23 cellular contexts compared by ENCODE assay signal in the genomic region with DNA sequence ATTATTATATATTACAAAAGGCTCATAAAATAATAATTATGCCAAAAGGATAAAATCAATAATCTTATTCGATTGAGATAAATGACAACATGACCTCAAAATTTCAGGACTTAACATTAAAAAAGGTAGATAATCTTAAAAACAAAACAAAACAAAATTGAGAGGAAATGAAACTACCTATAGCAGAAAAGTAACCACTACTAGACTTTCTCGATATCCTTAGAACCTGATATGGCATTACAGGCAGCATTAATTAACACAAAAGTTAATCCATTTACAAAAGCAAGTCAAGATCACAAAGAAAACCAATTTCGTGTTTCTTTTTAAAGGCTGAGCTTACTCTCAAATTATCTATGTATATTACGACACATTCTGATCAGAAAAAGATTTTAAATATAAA. TPM values are rescaled to one million over a fixed set of nuclear protein-coding genes. Genes with fewer than 3 reads are reported as not detected.
DNase-seq lines count a peak whose midpoint lies in the region; ATAC-seq, FAIRE-seq and TF ChIP-seq lines count a peak whose summit lies in the region.
"Had no signal": no experiment of that assay in that cellular context is flagged by ENCODE, and none has a peak within 500 bp of the region (broad histone marks: within the 10 kb centered on the region; RNA-seq: fewer than 3 reads in every experiment).

No MANE protein-coding gene starts in this region.

- ATAC-seq in GM18508 (IDR thresholded peaks at IDR 0.05; ENCODE audit: insufficient read depth, unreplicated experiment) (peak; percentile 47), GM21526 (IDR thresholded peaks at IDR 0.05; ENCODE audit: low FRiP score, unreplicated experiment) (peak; percentile 52), pancreas (no peak), HG02798 (IDR thresholded peaks at IDR 0.05; ENCODE audit: poor library complexity, unreplicated experiment) (no peak)
- ATAC-seq: A549, Right ventricle myocardium inferior had no signal

- intact Hi-C loops in pancreas (cut with DNase I), result no loop called here

- no peaks in the 10 kb centered on the region for H3K9me3 ChIP-seq in pancreas
- H3K9me3 ChIP-seq: A549 had no signal

- no peaks in the 10 kb centered on the region for H3K27me3 Mint-ChIP-seq in T-helper 2 cell treated with Interferon-gamma antibody and Interleukin-4, amounts not matched to agents 5 μg/mL and 100 μg/mL, for 36 hours (ENCODE audit: low read depth)
- H3K27me3 Mint-ChIP-seq: B cell had no signal

- DNase-seq in NCI-H82 treated with DMSO at 0.1 percent for 48 hours (lab: John Stamatoyannopoulos, UW; ENCODE audit: unreplicated experiment), result peak; percentile 9
- DNase-seq in pancreas, result no peak
- DNase-seq in NCI-H2196 treated with DMSO at 0.1 percent for 48 hours (lab: John Stamatoyannopoulos, UW; ENCODE audit: unreplicated experiment), result no peak
- DNase-seq in GM20000 (ENCODE audit: low spot score), result no peak
- no peak for DNase-seq in T-helper 2 cell treated with Interferon-gamma antibody and Interleukin-4, amounts not matched to agents 5 μg/mL and 100 μg/mL, for 36 hours (ENCODE audit: low spot score)
- DNase-seq: DMS53, H7, KG1, NCI-H1092, NCI-H1436 treated with DMSO at 0.1 percent for 48 hours, NCI-H2029, NCI-H226, NCI-H524 treated with DMSO at 0.1 percent for 48 hours, T-helper 1 cell had no signal

- H3K27ac Mint-ChIP-seq in T-helper 2 cell treated with Interferon-gamma antibody and Interleukin-4, amounts not matched to agents 5 μg/mL and 100 μg/mL, for 36 hours, result no peak overlapping the region
- H3K27ac Mint-ChIP-seq: B cell, CD14-positive monocyte had no signal

- no peak overlapping the region for H3K4me3 Mint-ChIP-seq in T-helper 2 cell treated with Interferon-gamma antibody and Interleukin-4, amounts not matched to agents 5 μg/mL and 100 μg/mL, for 36 hours
- H3K4me3 Mint-ChIP-seq: B cell, CD14-positive monocyte had no signal

- peaks cover 10% of the 10 kb centered on the region for H3K4me1 Mint-ChIP-seq in T-helper 2 cell treated with Interferon-gamma antibody and Interleukin-4, amounts not matched to agents 5 μg/mL and 100 μg/mL, for 36 hours (ENCODE audit: low read depth)

- H3K36me3 ChIP-seq in pancreas, result no peaks in the 10 kb centered on the region

- H3K4me3 ChIP-seq in pancreas, result no peak overlapping the region
- H3K4me3 ChIP-seq: A549, SJSA1 had no signal

- 90 to 91% methylated on average over 4 of the region's 4 CpGs for WGBS in pancreas, 2 donors

- peaks cover 33% of the 10 kb centered on the region for H3K36me3 Mint-ChIP-seq in T-helper 2 cell treated with Interferon-gamma antibody and Interleukin-4, amounts not matched to agents 5 μg/mL and 100 μg/mL, for 36 hours (ENCODE audit: low read depth)

- peak; percentile 61 for FAIRE-seq in pancreas (lab: Jason Lieb, UNC)
- FAIRE-seq: A549 had no signal

- TF ChIP-seq CTCF in pancreas (IDR thresholded peaks at IDR 0.05) (no peak), GM20000 (IDR thresholded peaks at IDR 0.05; ENCODE audit: extremely low read depth, missing control alignments) (no peak)

- no peaks in the 10 kb centered on the region for H3K27me3 ChIP-seq in pancreas
- H3K27me3 ChIP-seq: SJSA1 had no signal

- no peak overlapping the region for H3K27ac ChIP-seq in pancreas
- H3K27ac ChIP-seq: A549, HL-60, SJSA1 had no signal

- no peaks in the 10 kb centered on the region for H3K9me3 Mint-ChIP-seq in T-helper 2 cell treated with Interferon-gamma antibody and Interleukin-4, amounts not matched to agents 5 μg/mL and 100 μg/mL, for 36 hours
- H3K9me3 Mint-ChIP-seq: CD14-positive monocyte had no signal

- no peaks in the 10 kb centered on the region for H3K4me1 ChIP-seq in pancreas
- H3K4me1 ChIP-seq: A549, SJSA1 had no signal

RNA-seq across cellular contexts. Expression of a gene that starts 29.9 kb away (rescaled TPM):
- total RNA-seq in pancreas, result 10 to 100 TPM in 1 of 6 donors, 1 to 10 TPM in 5; 5.5 to 10.9 (median 7.2) TPM
- 1 to 10 TPM; 2.5 to 7.3 TPM for polyA plus RNA-seq in pancreas

Comparison
In these comparisons a context has a peak if more than half of its experiments do, and no peak if none do; other contexts are left out.
1. ATAC-seq: peak in GM18508 (single experiment) and GM21526 (single experiment); none in pancreas (0 of 4) and HG02798 (single experiment).